Comparison of ENCODE assay signal across 17 cellular contexts in the genomic region with DNA sequence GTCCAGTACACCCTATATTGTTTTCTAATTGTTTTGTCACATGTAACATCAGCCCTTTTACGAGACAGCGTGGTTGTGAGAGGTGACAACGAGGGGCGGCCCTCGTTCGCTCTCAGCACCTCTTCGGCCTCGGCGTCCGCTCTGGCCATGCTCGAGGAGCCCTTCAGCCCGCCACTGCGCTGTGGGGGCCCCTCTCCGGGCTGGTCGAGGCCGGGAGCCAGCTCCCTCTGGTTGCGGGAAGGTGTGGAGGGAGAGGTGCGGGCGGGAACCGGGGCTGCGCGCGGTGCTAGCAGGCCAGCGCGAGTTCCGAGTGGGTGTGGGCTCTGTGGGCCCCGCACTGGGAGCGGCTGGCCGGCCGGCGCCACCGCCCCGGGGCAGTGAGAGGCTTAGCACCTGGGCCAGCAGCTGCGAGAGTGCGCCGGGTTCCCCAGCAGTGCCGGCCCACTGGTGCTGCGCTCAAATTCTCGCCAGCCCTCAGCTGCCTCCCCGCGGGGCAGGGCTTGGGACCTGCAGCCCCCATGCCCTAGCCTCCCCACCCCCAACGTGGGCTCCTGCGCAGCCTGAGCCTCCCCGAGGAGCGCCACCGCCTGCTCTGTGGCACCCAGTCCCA.
A peak's percentile ranks its signal among the peaks of the same experiment; 100 is the strongest.
DNase-seq lines count a peak whose midpoint lies in the region; TF ChIP-seq lines count a peak whose summit lies in the region.
"Had no signal": no experiment of that assay in that cellular context is flagged by ENCODE, and none has a peak within 500 bp of the region (broad histone marks: within the 10 kb centered on the region; RNA-seq: fewer than 3 reads in every experiment).

No MANE protein-coding gene starts in this region.

- H3K36me3 ChIP-seq in trophoblast cell (ENCODE audit: control insufficient read depth in 1 of 2, insufficient read depth in 2 of 2, low read length in 2 of 2), result no peaks in the 10 kb centered on the region
- H3K36me3 ChIP-seq: BLaER1 had no signal

- H3K36me3 Mint-ChIP-seq in chondrocyte (ENCODE audit: low read depth), result peaks cover 3% of the 10 kb centered on the region
- H3K36me3 Mint-ChIP-seq: CD4-positive, CD25-positive, alpha-beta regulatory T cell; CD8-positive, alpha-beta T cell had no signal

- no peak overlapping the region for H3K4me3 ChIP-seq in trophoblast cell (ENCODE audit: low read depth, low read length)
- H3K4me3 ChIP-seq: BLaER1, GM23248 had no signal

- H3K4me1 Mint-ChIP-seq in chondrocyte (ENCODE audit: low read depth), result peaks cover 31% of the 10 kb centered on the region

- no peak overlapping the region for H4K12ac ChIP-seq in trophoblast cell (ENCODE audit: low read depth, low read length)

- TF ChIP-seq CTCF in chondrocyte (IDR thresholded peaks at IDR 0.05), result no peak

- H3K27me3 ChIP-seq in trophoblast cell (ENCODE audit: insufficient read depth, low read length), result no peaks in the 10 kb centered on the region
- H3K27me3 ChIP-seq: BLaER1 had no signal

- peaks cover 4% of the 10 kb centered on the region for H3K79me1 ChIP-seq in trophoblast cell (ENCODE audit: low read length)

- H3K9ac ChIP-seq in trophoblast cell (ENCODE audit: low read length), result no peak overlapping the region
- H3K9ac ChIP-seq: BLaER1, GM23248 had no signal

- H3K4ac ChIP-seq in trophoblast cell (ENCODE audit: low read depth, low read length), result no peak overlapping the region

- H2AK5ac ChIP-seq in trophoblast cell (ENCODE audit: low read length), result no peak overlapping the region

- H3K9me3 ChIP-seq in trophoblast cell (ENCODE audit: insufficient read depth, low read depth, low read length), result peaks cover 2% of the 10 kb centered on the region
- H3K9me3 ChIP-seq: Caco-2 had no signal

- H3K4me3 Mint-ChIP-seq in chondrocyte (ENCODE audit: unreplicated experiment), result no peak overlapping the region
- H3K4me3 Mint-ChIP-seq: B cell; CD4-positive, CD25-positive, alpha-beta regulatory T cell; CD8-positive, alpha-beta T cell had no signal

- DNase-seq in activated gamma-delta T cell (lab: John Stamatoyannopoulos, UW), result peak; percentile 10
- DNase-seq in activated gamma-delta T cell treated with Interleukin-2 at 50 U/mL for 16 hours, result no peak
- peak; percentile 88 for DNase-seq in chondrocyte (ENCODE audit: low spot score)
- peak; percentile 28 to 75 for DNase-seq in trophoblast cell
- no peak for DNase-seq in NCI-H345 (lab: John Stamatoyannopoulos, UW)
- no peak for DNase-seq in stimulated activated CD4-positive, alpha-beta T cell treated with anti-CD3 and anti-CD28 coated beads, Interleukin-2, amount 100 ng/mL, for 48 hours
- DNase-seq: Caco-2; CD4-positive, CD25-positive, alpha-beta regulatory T cell; CD8-positive, alpha-beta T cell; DMS153; GM23248; H7; HCEC 1CT had no signal

- no peak overlapping the region for H3K14ac ChIP-seq in trophoblast cell (ENCODE audit: low read length)

- no peak overlapping the region for H4K91ac ChIP-seq in trophoblast cell (ENCODE audit: low read depth, low read length)

- no peak overlapping the region for H2AFZ ChIP-seq in trophoblast cell (ENCODE audit: insufficient read depth, low read length, poor library complexity)
- H2AFZ ChIP-seq: GM23248 had no signal

- H3K4me1 ChIP-seq in trophoblast cell (ENCODE audit: control insufficient read depth in 1 of 2, insufficient read depth in 2 of 2, low read length in 2 of 2), result peaks cover 8% of the 10 kb centered on the region in 2 experiments
- H3K4me1 ChIP-seq: Caco-2 had no signal

- no peak overlapping the region for H3K23ac ChIP-seq in trophoblast cell (ENCODE audit: low read length)

- no peak overlapping the region for H2BK120ac ChIP-seq in trophoblast cell (ENCODE audit: insufficient read depth, low read length, poor library complexity)

- no peaks in the 10 kb centered on the region for H3K79me2 ChIP-seq in trophoblast cell (ENCODE audit: control insufficient read depth, insufficient read depth, low read length, poor library complexity)

- no peak overlapping the region for H2BK5ac ChIP-seq in trophoblast cell (ENCODE audit: low read depth, low read length, poor library complexity)

- no peaks in the 10 kb centered on the region for H3K9me3 Mint-ChIP-seq in chondrocyte (ENCODE audit: low read depth)
- H3K9me3 Mint-ChIP-seq: CD4-positive, CD25-positive, alpha-beta regulatory T cell; CD8-positive, alpha-beta T cell had no signal

- H3K4me2 ChIP-seq in trophoblast cell (ENCODE audit: low read length), result no peak overlapping the region
- H3K4me2 ChIP-seq: BLaER1 had no signal

- no peaks in the 10 kb centered on the region for H3K27me3 Mint-ChIP-seq in chondrocyte (ENCODE audit: low read depth)

- H3K18ac ChIP-seq in trophoblast cell (ENCODE audit: low read length), result no peak overlapping the region

- no CpG with 5 or more reads among the region's 46 CpGs for WGBS in trophoblast cell (ENCODE audit: extremely low coverage, insufficient coverage, insufficient read length)

- H4K8ac ChIP-seq in trophoblast cell (ENCODE audit: low read depth, low read length), result no peak overlapping the region

- no peak overlapping the region for H3K27ac Mint-ChIP-seq in chondrocyte (ENCODE audit: unreplicated experiment)
- H3K27ac Mint-ChIP-seq: B cell; CD4-positive, CD25-positive, alpha-beta regulatory T cell; CD8-positive, alpha-beta T cell had no signal

- no peak overlapping the region for H3K27ac ChIP-seq in trophoblast cell (ENCODE audit: low read depth, low read length)
- H3K27ac ChIP-seq: 22Rv1, BLaER1, C4-2B, GM23248 had no signal

- no peak overlapping the region for H2BK12ac ChIP-seq in trophoblast cell (ENCODE audit: low read length)

Comparison
In these comparisons a context has a peak if more than half of its experiments do, and no peak if none do; other contexts are left out.
1. DNase-seq: peak in activated gamma-delta T cell (single experiment), chondrocyte (single experiment) and trophoblast cell (2 of 2); none in activated gamma-delta T cell treated with Interleukin-2 at 50 U/mL for 16 hours (single experiment), NCI-H345 (single experiment) and stimulated activated CD4-positive, alpha-beta T cell treated with anti-CD3 and anti-CD28 coated beads, Interleukin-2, amount 100 ng/mL, for 48 hours (0 of 2).